8 cellular contexts compared by ENCODE assay signal in genomic region chr19:13093407-13094284, GRCh38. TPM values are rescaled to one million over a fixed set of nuclear protein-coding genes. Genes with fewer than 3 reads are reported as not detected.
DNase-seq lines count a peak whose midpoint lies in the region; ATAC-seq and TF ChIP-seq lines count a peak whose summit lies in the region.

No MANE protein-coding gene starts in this region.

- no peaks in the 10 kb centered on the region for H3K9me3 ChIP-seq in NT2/D1 (ENCODE audit: insufficient read depth, low read length)
- no peaks in the 10 kb centered on the region for H3K9me3 ChIP-seq in muscle layer of colon (ENCODE audit: low read length)

- no peak overlapping the region for H3K4me3 ChIP-seq in NT2/D1 (ENCODE audit: insufficient read length, low read depth)
- H3K4me3 ChIP-seq in epithelial cell of esophagus (ENCODE audit: low read length) = no peak overlapping the region
- no peak overlapping the region for H3K4me3 ChIP-seq in muscle layer of colon (ENCODE audit: low read depth in 1 of 2, low read length in 2 of 2)

- peak; percentile 87 for TF ChIP-seq CTCF in epithelial cell of esophagus (IDR thresholded peaks at IDR 0.05; ENCODE audit: insufficient read depth, low read depth, low read length, missing control alignments)

- peak overlapping the region; percentile 24 for H3K27ac ChIP-seq in muscle layer of colon (ENCODE audit: low read depth, low read length)

- no peak for ATAC-seq in HG02981 (IDR thresholded peaks at IDR 0.05; ENCODE audit: unreplicated experiment)

- H3K27me3 ChIP-seq in NT2/D1 (ENCODE audit: insufficient read depth, insufficient read length) (peaks cover 37% of the 10 kb centered on the region), muscle layer of colon (ENCODE audit: control insufficient read depth in 1 of 2, insufficient read depth in 2 of 2, low read length in 2 of 2) (no peaks in the 10 kb centered on the region)

- peak; percentile 92 for DNase-seq in DMS 273 (lab: John Stamatoyannopoulos, UW; ENCODE audit: unreplicated experiment)
- DNase-seq in HT1080 (ENCODE audit: low read depth) = peak; percentile 78
- DNase-seq in NT2/D1 (ENCODE audit: low read depth, low spot score) = peak; percentile 81
- peak; percentile 80 for DNase-seq in activated CD8-positive, alpha-beta memory T cell treated with anti-CD3 and anti-CD28 coated beads, Interleukin-2, amount 50 U/mL, for 4 hours
- peak; percentile 78 for DNase-seq in epithelial cell of esophagus (ENCODE audit: low read depth)
- peak; percentile 62 for DNase-seq in stimulated activated CD8-positive, alpha-beta memory T cell treated with anti-CD3 and anti-CD28 coated beads, Interleukin-4, amount 100 ng/mL, for 24 hours (ENCODE audit: low read depth)

- H3K4me1 ChIP-seq in NT2/D1 (ENCODE audit: insufficient read depth, insufficient read length) (peaks cover 27% of the 10 kb centered on the region), muscle layer of colon (ENCODE audit: insufficient read depth, low read length) (peaks cover 59% of the 10 kb centered on the region)

- H3K9ac ChIP-seq in NT2/D1 (ENCODE audit: insufficient read length, low read depth) = peak overlapping the region; percentile 65
- no peak overlapping the region for H3K9ac ChIP-seq in muscle layer of colon (ENCODE audit: low read length)

- H3K36me3 ChIP-seq in NT2/D1 (ENCODE audit: insufficient read depth, insufficient read length, low read length) (no peaks in the 10 kb centered on the region), muscle layer of colon (ENCODE audit: insufficient read depth, low read length) (peaks cover 28% of the 10 kb centered on the region)

RNA-seq across cellular contexts. Expression of gene LYL1, which starts 9.0 kb away (rescaled TPM):
- not detected in 2 replicates for total RNA-seq in HT1080 (2014; rRNA removed; shearing (Covaris generic))
- polyA plus RNA-seq in HT1080 (2015; cell fraction: cytosol; rRNA removed) = not detected in 2 replicates
- not detected in 2 replicates for polyA plus RNA-seq in HT1080 (2015; cell fraction: nucleus; rRNA removed)

RNA-seq across cellular contexts. Expression of gene TRMT1, which starts 22.9 kb away (rescaled TPM):
- 56.0 and 56.6 TPM in 2 replicates for total RNA-seq in HT1080 (2014; rRNA removed; shearing (Covaris generic))
- 23.9 and 25.8 TPM in 2 replicates for polyA plus RNA-seq in HT1080 (2015; cell fraction: cytosol; rRNA removed)
- 170 and 185 TPM in 2 replicates for polyA plus RNA-seq in HT1080 (2015; cell fraction: nucleus; rRNA removed)

RNA-seq across cellular contexts. Expression of gene NACC1, which starts 24.4 kb away (rescaled TPM):
- 126 and 181 TPM in 2 replicates for total RNA-seq in HT1080 (2014; rRNA removed; shearing (Covaris generic))
- polyA plus RNA-seq in HT1080 (2015; cell fraction: cytosol; rRNA removed) = 83.7 and 86.1 TPM in 2 replicates
- 52.1 and 55.6 TPM in 2 replicates for polyA plus RNA-seq in HT1080 (2015; cell fraction: nucleus; rRNA removed)

RNA-seq across cellular contexts. Expression of gene STX10, which starts 56.5 kb away (rescaled TPM):
- 109 and 122 TPM in 2 replicates for total RNA-seq in HT1080 (2014; rRNA removed; shearing (Covaris generic))
- 85.4 and 93.9 TPM in 2 replicates for polyA plus RNA-seq in HT1080 (2015; cell fraction: cytosol; rRNA removed)
- polyA plus RNA-seq in HT1080 (2015; cell fraction: nucleus; rRNA removed) = 96.7 and 119 TPM in 2 replicates

RNA-seq across cellular contexts. Expression of gene IER2, which starts 56.6 kb away (rescaled TPM):
- 35.7 and 42.6 TPM in 2 replicates for total RNA-seq in HT1080 (2014; rRNA removed; shearing (Covaris generic))
- 129 and 145 TPM in 2 replicates for polyA plus RNA-seq in HT1080 (2015; cell fraction: cytosol; rRNA removed)
- polyA plus RNA-seq in HT1080 (2015; cell fraction: nucleus; rRNA removed) = 202 and 238 TPM in 2 replicates
